Comparison of ENCODE assay signal across 1 cellular context in genomic region chr22:50343541-50343935, GRCh38.
TF ChIP-seq lines count a peak whose summit lies in the region.

No MANE protein-coding gene starts in this region.

TF ChIP-seq in H1, 55 proteins besides CTCF, POLR2A, EP300 and RAD21:
- TF ChIP-seq CTBP2 (IDR thresholded peaks at IDR 0.05; ENCODE audit: borderline replicate concordance, insufficient read depth, insufficient read length, low read length) (no peak), CHD2 (IDR thresholded peaks at IDR 0.05; ENCODE audit: low read length) (no peak), SAP30 (IDR thresholded peaks at IDR 0.05; ENCODE audit: insufficient read depth, insufficient replicate concordance, low read length) (no peak), JUN (IDR thresholded peaks at IDR 0.05; ENCODE audit: low read depth, low read length) (no peak), BCL11A (IDR thresholded peaks at IDR 0.05; ENCODE audit: low read depth in 2 of 2, low read length in 2 of 2) (no peak), YY1 (IDR thresholded peaks at IDR 0.05; ENCODE audit: low read depth, low read length) (no peak; the same call in 1 of the 2 replicates), RFX5 (IDR thresholded peaks at IDR 0.05; ENCODE audit: borderline replicate concordance, low read depth, low read length) (no peak), GTF2F1 (IDR thresholded peaks at IDR 0.05; ENCODE audit: borderline replicate concordance, low read depth, low read length) (no peak), CHD7 (IDR thresholded peaks at IDR 0.05; ENCODE audit: insufficient replicate concordance, low read length) (no peak)
TF ChIP-seq in H1: peak in this region for 0.
